13 cellular contexts compared by ENCODE assay signal in genomic region chr12:94553130-94553519, GRCh38.
DNase-seq lines count a peak whose midpoint lies in the region; ATAC-seq lines count a peak whose summit lies in the region.
"Had no signal": no experiment of that assay in that cellular context is flagged by ENCODE, and none has a peak within 500 bp of the region (broad histone marks: within the 10 kb centered on the region; RNA-seq: fewer than 3 reads in every experiment).

No MANE protein-coding gene starts in this region.

- H3K27ac ChIP-seq in layer of hippocampus (ENCODE audit: low read depth, low read length): peak overlapping the region; percentile 57
- H3K27ac ChIP-seq: tibial artery, VCaP had no signal

- ATAC-seq in GM18867 (IDR thresholded peaks at IDR 0.05; ENCODE audit: unreplicated experiment): no peak

- DNase-seq in AG08395 (ENCODE audit: low spot score) (peak; percentile 19), M059J (ENCODE audit: low read depth) (peak; percentile 88), dedifferentiated amniotic fluid mesenchymal stem cell (ENCODE audit: extremely low spot score) (peak; percentile 31), AG20443 (ENCODE audit: low spot score) (no peak), NCI-H526 (lab: John Stamatoyannopoulos, UW) (no peak), RPMI8226 (no peak)
- DNase-seq: AML-193, NCI-H1930, OCI-M1, tibial artery had no signal

- no peaks in the 10 kb centered on the region for H3K27me3 ChIP-seq in layer of hippocampus (ENCODE audit: control insufficient read depth, insufficient read depth, low read length)
- H3K27me3 ChIP-seq: tibial artery had no signal

Comparison
In these comparisons a context has a peak if more than half of its experiments do, and no peak if none do; other contexts are left out.
1. DNase-seq: peak in AG08395 (single experiment), M059J (single experiment) and dedifferentiated amniotic fluid mesenchymal stem cell (single experiment); none in AG20443 (single experiment), NCI-H526 (0 of 2) and RPMI8226 (single experiment).